15 cellular contexts compared by ENCODE assay signal in the genomic region with DNA sequence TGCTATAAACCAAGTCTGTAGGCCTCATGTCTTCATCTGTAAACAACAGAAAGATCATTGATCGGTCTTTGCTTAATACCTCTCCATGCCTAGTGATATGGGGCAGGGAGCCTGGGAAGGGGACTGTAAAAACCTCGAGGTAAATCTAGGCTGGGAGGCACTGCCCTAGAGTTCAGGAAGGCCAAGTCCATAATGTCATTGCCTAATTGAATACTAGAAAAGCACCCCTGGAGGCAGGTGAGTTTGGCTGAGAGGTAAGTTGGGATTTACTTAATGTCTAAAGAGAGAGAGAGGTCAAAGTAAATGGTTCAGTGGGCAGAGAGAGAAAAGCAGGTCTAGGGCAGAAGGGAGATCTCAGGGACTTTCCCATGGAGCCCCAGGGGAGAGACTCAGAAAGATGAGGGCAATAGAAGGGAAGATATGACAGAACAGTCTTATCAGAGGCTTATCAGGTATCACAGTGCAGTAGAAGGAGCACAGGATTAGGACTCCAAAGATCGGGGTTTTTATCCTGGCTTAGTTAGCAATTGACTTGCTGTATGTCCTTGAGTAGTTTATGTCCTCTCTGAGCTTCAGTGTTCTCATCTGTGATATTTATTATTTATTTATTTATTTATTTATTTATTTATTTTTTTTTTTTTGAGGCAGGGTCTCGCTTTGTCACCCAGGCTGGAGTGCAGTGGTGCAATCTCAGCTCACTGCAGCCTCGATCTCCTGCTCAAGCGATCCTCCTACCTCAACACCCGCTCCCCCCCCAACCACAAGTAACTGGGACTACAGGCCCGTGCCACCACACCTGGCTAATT.
A peak's percentile ranks its signal among the peaks of the same experiment; 100 is the strongest.
DNase-seq lines count a peak whose midpoint lies in the region; ATAC-seq and TF ChIP-seq lines count a peak whose summit lies in the region.
"Had no signal": no experiment of that assay in that cellular context is flagged by ENCODE, and none has a peak within 500 bp of the region (broad histone marks: within the 10 kb centered on the region; RNA-seq: fewer than 3 reads in every experiment).

No MANE protein-coding gene starts in this region.

- no peak for TF ChIP-seq POLR2A in spleen (IDR thresholded peaks at IDR 0.05)

- 77 to 95% (median 86%) methylated on average over 8 of the region's 8 CpGs for WGBS in spleen, 5 donors

- peak; percentile 81 for ATAC-seq in GM18498 (IDR thresholded peaks at IDR 0.05; ENCODE audit: unreplicated experiment)
- peak; percentile 87 for ATAC-seq in GM19397 (IDR thresholded peaks at IDR 0.05; ENCODE audit: unreplicated experiment)
- ATAC-seq in HG02840 (IDR thresholded peaks at IDR 0.05; ENCODE audit: low FRiP score, unreplicated experiment) = peak; percentile 89
- peak; percentile 90 for ATAC-seq in HG03469 (IDR thresholded peaks at IDR 0.05; ENCODE audit: unreplicated experiment)
- ATAC-seq: Panc1 had no signal

- no peak overlapping the region for H3K4me3 ChIP-seq in spleen
- H3K4me3 ChIP-seq: esophagus squamous epithelium, tibial artery had no signal

- H3K36me3 ChIP-seq in spleen = no peaks in the 10 kb centered on the region
- H3K36me3 ChIP-seq: esophagus squamous epithelium, tibial artery had no signal

- H3K9me3 ChIP-seq in spleen = no peaks in the 10 kb centered on the region
- H3K9me3 ChIP-seq: esophagus squamous epithelium, tibial artery had no signal

- H3K27me3 ChIP-seq in spleen (replicated peaks in 1 of 7) = no peaks in the 10 kb centered on the region
- H3K27me3 ChIP-seq: esophagus squamous epithelium, tibial artery had no signal

- intact Hi-C loops in spleen (cut with DNase I; ENCODE audit: low total_unique reads) = no loop called here

- TF ChIP-seq CTCF in spleen (IDR thresholded peaks at IDR 0.05 in 8 of 11, conservative IDR thresholded peaks at IDR 0.05 in 3 of 11) = no peak

- DNase-seq in spleen (no peak), DMS79 (lab: John Stamatoyannopoulos, UW) (no peak), hippocampal formation (lab: John Stamatoyannopoulos, UW) (no peak)
- no peak for DNase-seq in activated CD8-positive, alpha-beta memory T cell treated with anti-CD3 and anti-CD28 coated beads, Interleukin-2, amount 50 U/mL, for 48 hours
- DNase-seq: esophagus squamous epithelium; GDM1; islet precursor cell; stimulated activated CD4-positive, alpha-beta T cell treated with anti-CD3 and anti-CD28 coated beads, Interleukin-1b, Interleukin-23, amount 100 ng/mL, for 48 hours; tibial artery had no signal

- no peaks in the 10 kb centered on the region for H3K4me1 ChIP-seq in spleen
- H3K4me1 ChIP-seq: esophagus squamous epithelium, tibial artery had no signal

- H3K27ac ChIP-seq in spleen = no peak overlapping the region
- H3K27ac ChIP-seq: esophagus squamous epithelium, HL-60, tibial artery had no signal
